ENCODE assay signal across 9 cellular contexts in genomic region chr21:28832013-28832714, GRCh38.
DNase-seq lines count a peak whose midpoint lies in the region; ATAC-seq, FAIRE-seq and TF ChIP-seq lines count a peak whose summit lies in the region.
"Had no signal": no experiment of that assay in that cellular context is flagged by ENCODE, and none has a peak within 500 bp of the region (broad histone marks: within the 10 kb centered on the region; RNA-seq: fewer than 3 reads in every experiment).

No MANE protein-coding gene starts in this region.

- peak overlapping the region; percentile 23 for H3K4me2 ChIP-seq in PC-3 (ENCODE audit: low read length)

- WGBS in pancreas, 2 donors, result 80 to 90% methylated on average over 1 of the region's 1 CpG

- TF ChIP-seq CTCF in PC-3 (conservative IDR thresholded peaks at IDR 0.05; ENCODE audit: low read depth, low read length) (no peak), cardiac fibroblast (IDR thresholded peaks at IDR 0.05; ENCODE audit: low read depth, low read length) (no peak), pancreas (IDR thresholded peaks at IDR 0.05) (no peak)

- in situ Hi-C loops in KBM-7 (cut with MboI; ENCODE audit: low pct_unique_long_range_greater_than_20kb, low sequenced_read_pairs), result no loop called here

- no peak for FAIRE-seq in pancreas (lab: Jason Lieb, UNC)

- no peaks in the 10 kb centered on the region for H3K36me3 Mint-ChIP-seq in activated CD4-positive, alpha-beta T cell treated with anti-CD3 and anti-CD28 coated beads for 36 hours (ENCODE audit: low read depth)

- no peak overlapping the region for H2AFZ ChIP-seq in PC-3 (ENCODE audit: low read length)

- no peaks in the 10 kb centered on the region for H3K36me3 ChIP-seq in PC-3 (ENCODE audit: low read depth, low read length)
- no peaks in the 10 kb centered on the region for H3K36me3 ChIP-seq in rectal smooth muscle tissue (ENCODE audit: control insufficient read depth, insufficient read depth, low read length)
- H3K36me3 ChIP-seq in pancreas, result no peaks in the 10 kb centered on the region

- peaks cover 4% of the 10 kb centered on the region for H3F3A ChIP-seq in PC-3 (ENCODE audit: low read length, unreplicated experiment)

- H3K9ac ChIP-seq in PC-3 (ENCODE audit: low read length), result no peak overlapping the region
- H3K9ac ChIP-seq in rectal smooth muscle tissue (ENCODE audit: low read length), result no peak overlapping the region

- POLR2A ChIA-PET in activated CD4-positive, alpha-beta T cell treated with anti-CD3 and anti-CD28 coated beads for 36 hours (lab: Charles Lee), result no interaction called here
- POLR2A ChIA-PET in PC-3 (lab: Charles Lee; ENCODE audit: unreplicated experiment), result interaction anchor here (0.6 kb wide), 2 partner anchors 27 to 1015 kb away, joined by 3 read pairs; no protein-coding TSS in a partner anchor

- no peak overlapping the region for H3K4me3 Mint-ChIP-seq in activated CD4-positive, alpha-beta T cell treated with anti-CD3 and anti-CD28 coated beads for 36 hours

- peaks cover 65% of the 10 kb centered on the region for H3K4me1 Mint-ChIP-seq in activated CD4-positive, alpha-beta T cell treated with anti-CD3 and anti-CD28 coated beads for 36 hours

- H3K27ac Mint-ChIP-seq in activated CD4-positive, alpha-beta T cell treated with anti-CD3 and anti-CD28 coated beads for 36 hours, result peak overlapping the region; percentile 71

- no peaks in the 10 kb centered on the region for H3K9me2 ChIP-seq in PC-3 (replicated peaks; ENCODE audit: low read length)

- H3K9me3 Mint-ChIP-seq in activated CD4-positive, alpha-beta T cell treated with anti-CD3 and anti-CD28 coated beads for 36 hours (ENCODE audit: low read depth), result no peaks in the 10 kb centered on the region

- no peaks in the 10 kb centered on the region for H3K27me3 Mint-ChIP-seq in activated CD4-positive, alpha-beta T cell treated with anti-CD3 and anti-CD28 coated beads for 36 hours

- BruUV-seq in PC-3 (replicated peaks; lab: Mats Ljungman, UMichigan), result no TSS peak

- H3K79me2 ChIP-seq in PC-3 (ENCODE audit: low read length), result no peaks in the 10 kb centered on the region

- ATAC-seq in activated CD4-positive, alpha-beta T cell treated with anti-CD3 and anti-CD28 coated beads for 36 hours, result peak; percentile 93
- ATAC-seq in PC-3 (peak; percentile 94), HG02884 (IDR thresholded peaks at IDR 0.05; ENCODE audit: unreplicated experiment) (no peak), pancreas (no peak)

- H3K4me1 ChIP-seq in PC-3 (ENCODE audit: insufficient read depth, low read length) (peaks cover 31% of the 10 kb centered on the region), rectal smooth muscle tissue (ENCODE audit: control insufficient read depth, insufficient read depth, low read length) (no peaks in the 10 kb centered on the region), pancreas (no peaks in the 10 kb centered on the region)

- H3K27ac ChIP-seq in PC-3 (ENCODE audit: low read length), result peak overlapping the region; percentile 27
- H3K27ac ChIP-seq in rectal smooth muscle tissue (ENCODE audit: low read depth, low read length), result no peak overlapping the region
- no peak overlapping the region for H3K27ac ChIP-seq in pancreas

- CTCF ChIA-PET in activated CD4-positive, alpha-beta T cell treated with anti-CD3 and anti-CD28 coated beads for 36 hours (lab: Charles Lee), result interaction anchor here (0.7 kb wide), 1 partner anchor 91 kb away, joined by 3 read pairs; no protein-coding TSS in a partner anchor
- CTCF ChIA-PET in PC-3 (lab: Charles Lee), result no interaction called here

- H3K27me3 ChIP-seq in PC-3 (ENCODE audit: low read length) (no peaks in the 10 kb centered on the region), rectal smooth muscle tissue (ENCODE audit: control insufficient read depth, insufficient read depth, low read length) (no peaks in the 10 kb centered on the region), pancreas (no peaks in the 10 kb centered on the region)

- H4K20me1 ChIP-seq in PC-3 (ENCODE audit: low read length), result no peaks in the 10 kb centered on the region

- H3K4me3 ChIP-seq in PC-3 (ENCODE audit: low read length), result no peak overlapping the region
- no peak overlapping the region for H3K4me3 ChIP-seq in cardiac fibroblast (replicated peaks in 1 of 2; ENCODE audit: low read depth in 2 of 2, low read length in 2 of 2)
- H3K4me3 ChIP-seq in rectal smooth muscle tissue (ENCODE audit: low read length), result peak overlapping the region; percentile 32
- no peak overlapping the region for H3K4me3 ChIP-seq in pancreas

- intact Hi-C loops in activated CD4-positive, alpha-beta T cell treated with anti-CD3 and anti-CD28 coated beads for 36 hours (cut with DNase I, micrococcal nuclease), result loop anchor here in 1 of 2 experiments (2.0 kb wide), 1 partner anchor 53 kb away; a partner anchor contains a TSS
- intact Hi-C loops in PC-3 (cut with micrococcal nuclease) (loop anchor here (2.0 kb wide), 1 partner anchor 37 kb away; no protein-coding TSS in a partner anchor), pancreas (cut with DNase I) (no loop called here)

- H3K9me3 ChIP-seq in PC-3 (ENCODE audit: low read length) (no peaks in the 10 kb centered on the region), pancreas (no peaks in the 10 kb centered on the region)

- no peak for DNase-seq in activated CD4-positive, alpha-beta T cell treated with anti-CD3 and anti-CD28 coated beads for 36 hours
- no peak for DNase-seq in activated CD4-positive, alpha-beta T cell treated with anti-CD3 and anti-CD28 coated beads, Interleukin-2, amount 50 U/mL, for 1 hour
- DNase-seq in PC-3 (peak; percentile 83), cardiac fibroblast (ENCODE audit: low read depth in 2 of 2) (peak; percentile 20 to 50), KBM-7 (no peak), pancreas (no peak)
- DNase-seq: NCI-H1417 treated with DMSO at 0.1 percent for 48 hours had no signal

Comparison
In these comparisons a context has a peak if more than half of its experiments do, and no peak if none do; other contexts are left out.
1. ATAC-seq: peak in activated CD4-positive, alpha-beta T cell treated with anti-CD3 and anti-CD28 coated beads for 36 hours (single experiment) and PC-3 (single experiment); none in HG02884 (single experiment) and pancreas (0 of 4).
2. DNase-seq: peak in PC-3 (single experiment) and cardiac fibroblast (2 of 2); none in activated CD4-positive, alpha-beta T cell treated with anti-CD3 and anti-CD28 coated beads for 36 hours (single experiment), activated CD4-positive, alpha-beta T cell treated with anti-CD3 and anti-CD28 coated beads, Interleukin-2, amount 50 U/mL, for 1 hour (single experiment), KBM-7 (single experiment) and pancreas (0 of 6).